8 cellular contexts compared by ENCODE assay signal in genomic region chr22:40636380-40637180, GRCh38. TPM values are rescaled to one million over a fixed set of nuclear protein-coding genes. Genes with fewer than 3 reads are reported as not detected.
A peak's percentile ranks its signal among the peaks of the same experiment; 100 is the strongest.
DNase-seq lines count a peak whose midpoint lies in the region; ATAC-seq and TF ChIP-seq lines count a peak whose summit lies in the region.

Gene MRTFA, minus strand, starts transcription at chr22:40636719.

- DNase-seq in DMS114 treated with DMSO at 0.1 percent for 48 hours (lab: John Stamatoyannopoulos, UW; ENCODE audit: unreplicated experiment): peak; percentile 99
- DNase-seq in PC-3: peak; percentile 98
- peak; percentile 99 for DNase-seq in activated T-cell treated with anti-CD3 and anti-CD28 coated beads for 48 hours (ENCODE audit: low read depth)
- DNase-seq in epithelial cell of esophagus (ENCODE audit: low read depth): peak; percentile 100
- DNase-seq in stimulated activated CD8-positive, alpha-beta memory T cell treated with anti-CD3 and anti-CD28 coated beads, Interleukin-4, amount 100 ng/mL, for 1 hour (ENCODE audit: low read depth in 2 of 2, low spot score in 1 of 2): peak; percentile 98 to 99

- H3K36me3 ChIP-seq in PC-3 (ENCODE audit: low read depth, low read length): no peaks in the 10 kb centered on the region

- BruUV-seq in PC-3 (replicated peaks; lab: Mats Ljungman, UMichigan): no TSS peak

- intact Hi-C loops in PC-3 (cut with micrococcal nuclease): loop anchor here (2.0 kb wide), 1 partner anchor 112 kb away; no protein-coding TSS in a partner anchor

- H3K9ac ChIP-seq in PC-3 (ENCODE audit: low read length): peak within 1 kb of the TSS; percentile 75

- peaks cover 49% of the 10 kb centered on the region for H3K79me2 ChIP-seq in PC-3 (ENCODE audit: low read length)

- no peaks in the 10 kb centered on the region for H3K27me3 ChIP-seq in PC-3 (ENCODE audit: low read length)
- H3K27me3 ChIP-seq in mononuclear cell (ENCODE audit: insufficient read depth, low read length): no peaks in the 10 kb centered on the region

- no peaks in the 10 kb centered on the region for H3F3A ChIP-seq in PC-3 (ENCODE audit: low read length, unreplicated experiment)

- H4K20me1 ChIP-seq in PC-3 (ENCODE audit: low read length): peaks cover 17% of the 10 kb centered on the region

- no peaks in the 10 kb centered on the region for H3K9me2 ChIP-seq in PC-3 (replicated peaks; ENCODE audit: low read length)

- H3K4me3 ChIP-seq in PC-3 (ENCODE audit: low read length) (peak within 1 kb of the TSS; percentile 74), epithelial cell of esophagus (ENCODE audit: low read length) (peak within 1 kb of the TSS; percentile 88), mononuclear cell (ENCODE audit: low read length) (peak within 1 kb of the TSS; percentile 98)

- peak within 1 kb of the TSS; percentile 87 for H2AFZ ChIP-seq in PC-3 (ENCODE audit: low read length)

- peak; percentile 87 for ATAC-seq in GM21576 (IDR thresholded peaks at IDR 0.05; ENCODE audit: unreplicated experiment)
- ATAC-seq in PC-3: peak; percentile 84

- peak within 1 kb of the TSS; percentile 78 for H3K27ac ChIP-seq in PC-3 (ENCODE audit: low read length)

- TF ChIP-seq RAD21 in Ishikawa (IDR thresholded peaks at IDR 0.05; ENCODE audit: low read depth): no peak

- peak; percentile 15; the same call in 1 of the 2 replicates for TF ChIP-seq EP300 in Ishikawa (IDR thresholded peaks at IDR 0.05; ENCODE audit: borderline replicate concordance)

- CTCF ChIA-PET in PC-3 (lab: Charles Lee): interaction anchor here (0.5 to 0.9 kb wide), 3 partner anchors 13 to 46 kb away, joined by 3 to 4 read pairs (median 3); no protein-coding TSS in a partner anchor

- H3K4me2 ChIP-seq in PC-3 (ENCODE audit: low read length): peak within 1 kb of the TSS; percentile 92

- TF ChIP-seq CTCF in PC-3 (conservative IDR thresholded peaks at IDR 0.05; ENCODE audit: low read depth, low read length) (no peak), epithelial cell of esophagus (IDR thresholded peaks at IDR 0.05; ENCODE audit: insufficient read depth, low read depth, low read length, missing control alignments) (no peak)

- POLR2A ChIA-PET in PC-3 (lab: Charles Lee; ENCODE audit: unreplicated experiment): interaction anchor here (0.5 to 0.8 kb wide), 5 partner anchors 77 to 1031 kb away, joined by 3 to 6 read pairs (median 4); partner anchors contain the start of gene SLC25A17

- H3K4me1 ChIP-seq in PC-3 (ENCODE audit: insufficient read depth, low read length) (peaks cover 17% of the 10 kb centered on the region), mononuclear cell (ENCODE audit: insufficient read depth, low read length) (peaks cover 41% of the 10 kb centered on the region)

- H3K9me3 ChIP-seq in PC-3 (ENCODE audit: low read length) (no peaks in the 10 kb centered on the region), mononuclear cell (ENCODE audit: low read depth, low read length) (no peaks in the 10 kb centered on the region)

TF ChIP-seq in Ishikawa, 13 proteins besides CTCF, POLR2A, EP300 and RAD21:
- TF ChIP-seq ZBTB7A (IDR thresholded peaks at IDR 0.05; ENCODE audit: low read depth) (0 out of 2 replicates have a peak, but pooled peaks have one; percentile 6), TEAD4 (IDR thresholded peaks at IDR 0.05) (no peak), CREB1 (IDR thresholded peaks at IDR 0.05; ENCODE audit: low read depth) (peak; percentile 70), FOXM1 (IDR thresholded peaks at IDR 0.05; ENCODE audit: borderline replicate concordance, low read depth) (no peak), YY1 (IDR thresholded peaks at IDR 0.05; ENCODE audit: low read depth) (peak; percentile 46; the same call in 1 of the 2 replicates), TAF1 (IDR thresholded peaks at IDR 0.05; ENCODE audit: low read depth) (peak; percentile 94)
- TF ChIP-seq, protein P1, sequence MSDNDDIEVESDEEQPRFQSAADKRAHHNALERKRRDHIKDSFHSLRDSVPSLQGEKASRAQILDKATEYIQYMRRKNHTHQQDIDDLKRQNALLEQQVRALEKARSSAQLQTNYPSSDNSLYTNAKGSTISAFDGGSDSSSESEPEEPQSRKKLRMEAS (IDR thresholded peaks at IDR 0.05): peak; percentile 49; the same call in 1 of the 2 replicates

RNA-seq across cellular contexts. Expression of gene MRTFA, which starts in this region (rescaled TPM):
- total RNA-seq in PC-3 (2014; rRNA removed): 28.0 and 32.6 TPM in 2 replicates
- 40.6 TPM for total RNA-seq in mononuclear cell

Comparison
In these comparisons a context has a peak if more than half of its experiments do, and no peak if none do; other contexts are left out.
1. Peak in every context shown above with its lines: DNase-seq, ATAC-seq, H3K4me3 ChIP-seq and H3K27ac ChIP-seq.